25 cellular contexts compared by ENCODE assay signal in the genomic region with DNA sequence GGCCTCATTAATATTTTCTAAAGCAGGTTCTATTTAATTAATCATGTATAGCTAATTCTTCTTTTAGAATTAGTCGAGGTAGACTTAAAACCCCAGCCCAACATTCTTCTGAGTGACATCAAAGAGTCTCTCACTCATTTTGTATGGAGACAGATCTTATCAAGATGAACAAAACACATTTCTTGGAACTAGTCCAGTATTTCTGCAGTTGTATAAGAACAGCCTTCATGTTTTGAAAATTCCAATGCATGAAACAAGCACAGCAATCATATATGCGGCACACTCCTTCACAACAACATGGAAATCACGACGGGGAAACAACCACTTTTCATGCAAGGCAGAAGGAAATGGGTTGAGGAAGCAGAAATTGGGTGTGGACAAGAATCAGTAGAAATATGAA.
"Had no signal": no experiment of that assay in that cellular context is flagged by ENCODE, and none has a peak within 500 bp of the region (broad histone marks: within the 10 kb centered on the region; RNA-seq: fewer than 3 reads in every experiment).

No MANE protein-coding gene starts in this region.

- ATAC-seq: naive thymus-derived CD4-positive, alpha-beta T cell; natural killer cell; psoas muscle; right cardiac atrium; right lobe of liver; stimulated activated memory B cell treated with anti-CD40 and anti-IgM and Interleukin-4, amounts not matched to agents 10 μg/mL and 1 μg/mL and 100 μg/mL, for 72 hours; upper lobe of right lung had no signal

- H3K9me3 ChIP-seq: psoas muscle, sigmoid colon, thoracic aorta, thyroid gland, tibial nerve, upper lobe of right lung, vagina had no signal

- H3K27me3 ChIP-seq: neural progenitor cell, ovary, right lobe of liver, sigmoid colon, stomach, thyroid gland, tibial nerve, upper lobe of right lung, vagina had no signal

- H3K4me2 ChIP-seq: neural progenitor cell had no signal

- H3K36me3 ChIP-seq: neural progenitor cell, ovary, right lobe of liver, sigmoid colon, stomach, thoracic aorta, thyroid gland, tibial nerve, upper lobe of right lung, vagina had no signal

- H3K9ac ChIP-seq: neural progenitor cell, parathyroid adenoma had no signal

- H3K4me1 ChIP-seq: neural progenitor cell, parathyroid adenoma, right lobe of liver, sigmoid colon, stomach, thyroid gland, tibial nerve, upper lobe of right lung, vagina had no signal

- DNase-seq: naive thymus-derived CD4-positive, alpha-beta T cell; natural killer cell; occipital lobe; ovary; posterior cingulate gyrus; psoas muscle; right cardiac atrium; right lobe of liver; sigmoid colon; small intestine; stimulated activated CD4-positive, alpha-beta T cell treated with anti-CD3 and anti-CD28 coated beads, Interleukin-15, amount 100 ng/mL, for 24 hours; stimulated activated CD4-positive, alpha-beta T cell treated with anti-CD3 and anti-CD28 coated beads, Interleukin-2, amount 100 ng/mL, for 24 hours; stimulated activated CD4-positive, alpha-beta T cell treated with anti-CD3 and anti-CD28 coated beads, Interleukin-2, amount 100 ng/mL, for 48 hours; stimulated activated CD4-positive, alpha-beta T cell treated with anti-CD3 and anti-CD28 coated beads, Interleukin-4, amount 100 ng/mL, for 24 hours; stimulated activated CD8-positive, alpha-beta memory T cell treated with anti-CD3 and anti-CD28 coated beads, Interleukin-4, amount 100 ng/mL, for 48 hours; stimulated activated naive CD4-positive, alpha-beta T cell; stomach; thyroid gland; upper lobe of right lung had no signal

- FAIRE-seq: small intestine had no signal

- H2AFZ ChIP-seq: neural progenitor cell, parathyroid adenoma had no signal

- H3K27ac ChIP-seq: neural progenitor cell, ovary, parathyroid adenoma, psoas muscle, right lobe of liver, sigmoid colon, stomach, thoracic aorta, thyroid gland, tibial nerve, upper lobe of right lung, vagina had no signal

- H3K4me3 ChIP-seq: neural progenitor cell, ovary, psoas muscle, right lobe of liver, sigmoid colon, stomach, thoracic aorta, thyroid gland, tibial nerve, upper lobe of right lung, vagina had no signal

- H3K79me2 ChIP-seq: parathyroid adenoma had no signal
